9 cellular contexts compared by ENCODE assay signal in the genomic region with DNA sequence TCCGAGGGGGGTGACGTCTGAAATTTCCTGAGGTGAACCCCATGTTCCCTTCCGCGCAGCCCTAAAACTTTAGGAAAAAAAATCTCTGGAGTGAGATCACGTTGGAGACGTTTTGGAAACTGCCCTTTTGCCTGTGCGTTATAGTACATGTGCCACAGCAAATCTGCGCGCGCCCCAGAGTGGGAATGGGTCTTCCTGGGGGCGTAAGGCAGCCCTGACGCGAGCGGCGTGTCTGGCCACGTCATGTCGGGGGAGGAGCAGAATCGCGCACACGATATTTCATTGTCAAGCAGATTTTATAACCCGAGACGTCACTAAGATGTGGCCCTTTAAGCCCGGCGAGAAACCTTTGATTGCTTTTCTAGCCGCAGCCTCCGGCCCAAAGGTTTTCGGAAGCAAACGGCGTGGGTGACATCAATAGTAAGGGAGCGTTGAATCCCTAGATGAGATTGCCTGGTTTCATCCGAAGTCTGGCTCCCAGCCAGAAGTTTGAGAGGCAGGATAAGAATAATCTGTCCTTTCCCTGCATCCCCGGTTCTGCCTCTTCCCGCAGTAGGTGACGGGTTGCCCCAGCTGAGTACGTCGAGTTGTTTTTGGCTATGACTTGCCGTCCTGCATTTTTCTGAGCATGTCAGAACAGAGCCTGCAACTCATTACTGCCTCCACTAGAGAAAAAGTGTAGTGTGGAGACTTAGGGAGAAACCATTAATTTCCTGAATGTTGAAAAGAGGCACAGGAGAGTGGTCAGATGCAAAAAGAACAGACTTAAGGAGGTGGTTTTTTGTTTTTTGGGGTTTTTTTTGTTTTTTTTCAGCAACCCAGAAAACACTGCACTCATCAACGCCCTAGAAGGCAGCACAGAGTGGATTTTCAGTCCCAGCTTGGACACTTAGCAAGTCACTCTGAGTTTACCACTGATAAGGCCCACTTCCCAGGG. TPM values are rescaled to one million over a fixed set of nuclear protein-coding genes. Genes with fewer than 3 reads are reported as not detected.
DNase-seq lines count a peak whose midpoint lies in the region; ATAC-seq, FAIRE-seq and TF ChIP-seq lines count a peak whose summit lies in the region.
"Had no signal": no experiment of that assay in that cellular context is flagged by ENCODE, and none has a peak within 500 bp of the region (broad histone marks: within the 10 kb centered on the region; RNA-seq: fewer than 3 reads in every experiment).

No MANE protein-coding gene starts in this region.

- BruUV-seq in GM12878 (replicated peaks; lab: Mats Ljungman, UMichigan): TSS peak; percentile 97

- H3K9me3 ChIP-seq in GM12878 (replicated peaks; ENCODE audit: control insufficient read depth, insufficient read depth, low read length) (no peaks in the 10 kb centered on the region; the same call in 2 of the 3 replicates), iPS DF 6.9 (ENCODE audit: control insufficient read depth, insufficient read depth, low read length) (no peaks in the 10 kb centered on the region), gastrocnemius medialis (no peaks in the 10 kb centered on the region)

- TF ChIP-seq POLR2A in GM12878 (IDR thresholded peaks at IDR 0.05; ENCODE audit: low read depth, low read length): 0 out of 2 replicates have a peak, but pooled peaks have one; percentile 28
- TF ChIP-seq POLR2A in gastrocnemius medialis (IDR thresholded peaks at IDR 0.05): peak; percentile 59 to 61

- TF ChIP-seq RAD21 in GM12878 (IDR thresholded peaks at IDR 0.05; ENCODE audit: insufficient read depth, low read depth, low read length): 0 out of 2 replicates have a peak, but pooled peaks have one; percentile 10

- TF ChIP-seq CTCF in GM12878 (IDR thresholded peaks at IDR 0.05 in 2 of 3, conservative IDR thresholded peaks at IDR 0.05 in 1 of 3; ENCODE audit: control insufficient read depth in 2 of 3, extremely low read depth in 1 of 3, insufficient read depth in 1 of 3, low read depth in 3 of 3, low read length in 3 of 3) (peak; percentile 6 to 18 (median 9); a peak in 2 of 6 replicates), gastrocnemius medialis (IDR thresholded peaks at IDR 0.05 in 4 of 5, conservative IDR thresholded peaks at IDR 0.05 in 1 of 5) (peak in 3 of 5 experiments; percentile 14 to 43 (median 31))

- peaks cover 69% of the 10 kb centered on the region for H3K79me2 ChIP-seq in GM12878 (ENCODE audit: control insufficient read depth, insufficient read depth, low read length)

- peak; percentile 37 to 56; a peak in 2 of 4 replicates for TF ChIP-seq EP300 in GM12878 (IDR thresholded peaks at IDR 0.05; ENCODE audit: borderline replicate concordance in 1 of 2, control insufficient read depth in 1 of 2, low read depth in 2 of 2, low read length in 2 of 2)

- RAD21 ChIA-PET in GM12878 (lab: Charles Lee; ENCODE audit: unreplicated experiment): interaction anchor here (0.6 to 2.6 kb wide), 14 partner anchors 8 to 378 kb away, joined by 3 to 12 read pairs (median 4); partner anchors contain the start of genes PBXIP1 and PYGO2

- peak overlapping the region; percentile 97 for H3K9ac ChIP-seq in GM12878 (ENCODE audit: control insufficient read depth, insufficient read depth, low read length)

- H3K4me1 ChIP-seq in GM12878 (ENCODE audit: control insufficient read depth, insufficient read depth, low read length): peaks cover 45% of the 10 kb centered on the region
- peaks cover 6% of the 10 kb centered on the region; the same call in 1 of the 2 replicates for H3K4me1 ChIP-seq in iPS DF 6.9 (ENCODE audit: control insufficient read depth, insufficient read depth, low read length)
- H3K4me1 ChIP-seq in gastrocnemius medialis: peaks cover 11 to 15% of the 10 kb centered on the region in 2 donors

- H4K20me1 ChIP-seq in GM12878 (ENCODE audit: control insufficient read depth, insufficient read depth): no peaks in the 10 kb centered on the region

- H3K4me3 ChIP-seq in GM12878 (peak overlapping the region; percentile 87), iPS DF 6.9 (ENCODE audit: low read length) (peak overlapping the region; percentile 62; the same call in 1 of the 2 replicates), gastrocnemius medialis (peak overlapping the region; percentile 65 to 97 (median 83))

- peak; percentile 79 for DNase-seq in activated CD8-positive, alpha-beta memory T cell treated with anti-CD3 and anti-CD28 coated beads for 1 hour (ENCODE audit: extremely low read depth in 1 of 2, low read depth in 1 of 2)
- DNase-seq in activated CD8-positive, alpha-beta memory T cell treated with anti-CD3 and anti-CD28 coated beads for 24 hours: no peak
- DNase-seq in NCI-H1930 (lab: John Stamatoyannopoulos, UW) (peak; percentile 82 to 91), T-helper 22 cell (ENCODE audit: low read depth) (peak; percentile 90), GM12878 (ENCODE audit: low read depth, low spot score) (peak; percentile 82), iPS DF 6.9 (ENCODE audit: low read depth, low spot score) (no peak), gastrocnemius medialis (peak; percentile 79 to 88)

- peak; percentile 58 for ATAC-seq in HG02973 (IDR thresholded peaks at IDR 0.05; ENCODE audit: unreplicated experiment)
- ATAC-seq in GM12878: peak; percentile 61
- peak; percentile 84 to 88 for ATAC-seq in gastrocnemius medialis

- H3K36me3 ChIP-seq in GM12878 (ENCODE audit: control insufficient read depth in 2 of 2, insufficient read depth in 2 of 2, low read length in 1 of 2) (no peaks in the 10 kb centered on the region), iPS DF 6.9 (ENCODE audit: control insufficient read depth, insufficient read depth, low read length) (no peaks in the 10 kb centered on the region), gastrocnemius medialis (no peaks in the 10 kb centered on the region)

- H3K27me3 ChIP-seq in GM12878 (replicated peaks in 1 of 2; ENCODE audit: control insufficient read depth in 2 of 2, insufficient read depth in 2 of 2, low read length in 1 of 2) (no peaks in the 10 kb centered on the region), iPS DF 6.9 (ENCODE audit: control insufficient read depth, insufficient read depth, low read length) (no peaks in the 10 kb centered on the region), gastrocnemius medialis (no peaks in the 10 kb centered on the region)

- intact Hi-C loops in GM12878 (cut with micrococcal nuclease; ENCODE audit: unreplicated experiment) (loop anchor here (2.0 kb wide), 2 partner anchors 23 to 63 kb away; partner anchors contain the start of gene PYGO2), gastrocnemius medialis (cut with DNase I; ENCODE audit: low total_unique reads) (loop anchor here (1.0 to 2.0 kb wide), 4 partner anchors 19 to 379 kb away; partner anchors contain the start of genes KCNN3, PBXIP1 and UBE2Q1)

- in situ Hi-C loops in GM12878 (cut with MboI) (no loop called here), gastrocnemius medialis (cut with MboI; ENCODE audit: low sequenced_read_pairs in 4 of 4) (no loop called here)

- H3K27ac ChIP-seq in GM12878 (ENCODE audit: control insufficient read depth, insufficient read depth) (peak overlapping the region; percentile 100), iPS DF 6.9 (ENCODE audit: low read length) (no peak overlapping the region), gastrocnemius medialis (peak overlapping the region; percentile 93 to 99 (median 98))

- peak overlapping the region; percentile 100 for H2AFZ ChIP-seq in GM12878 (ENCODE audit: control insufficient read depth, low read depth, low read length)

- CTCF ChIA-PET in GM12878 (lab: Yijun Ruan, JAX): interaction anchor here (0.6 to 3.5 kb wide), 16 partner anchors 17 to 377 kb away, joined by 3 to 20 read pairs (median 7); partner anchors contain the start of genes ADAM15, PBXIP1, PYGO2 and SHC1

- FAIRE-seq in GM12878 (lab: Jason Lieb, UNC): peak; percentile 75
- FAIRE-seq: A204.1 had no signal

- under 1% methylated on average over 38 of the region's 38 CpGs for WGBS in GM12878 (ENCODE audit: insufficient coverage, insufficient replicate concordance, low lambda C conversion rate, missing lambda C conversion rate)
- no CpG with 5 or more reads among the region's 38 CpGs for WGBS in iPS DF 6.9 (ENCODE audit: insufficient coverage, insufficient read length)

- SMC1A ChIA-PET in GM12878 (lab: Charles Lee; ENCODE audit: uncharacterized antibody, unreplicated experiment): interaction anchor here (0.8 to 3.2 kb wide), 12 partner anchors 8 to 266 kb away, joined by 3 to 14 read pairs (median 4); partner anchors contain the start of genes FLAD1 and PBXIP1

- peak overlapping the region; percentile 97 for H3K4me2 ChIP-seq in GM12878 (ENCODE audit: control insufficient read depth, insufficient read depth)

- POLR2A ChIA-PET in GM12878 (lab: Charles Lee): interaction anchor here (0.6 to 2.9 kb wide), 26 partner anchors 8 to 470 kb away, joined by 3 to 19 read pairs (median 5); partner anchors contain the start of genes CKS1B, FLAD1, KCNN3 and PBXIP1

RNA-seq across cellular contexts. Expression of gene PMVK, which starts 0.8 kb away (rescaled TPM):
- total RNA-seq in GM12878 (2013; cell fraction: nucleolus; rRNA removed): 6.7 and 8.9 TPM in 2 replicates
- total RNA-seq in GM12878 (2014; rRNA removed) (20.8 and 23.8 TPM in 2 replicates), GM12878 (2014; rRNA removed; fragmentation: Illumina TruSeq; extraction: Trizol) (33.2 and 33.3 TPM in 2 replicates), GM12878 (2021) (72.5 and 74.7 TPM in 2 replicates), gastrocnemius medialis (1 to 10 TPM; 4.6 to 7.6 (median 6.1) TPM)
- polyA plus RNA-seq in GM12878 (2011; ENCODE audit: low read depth): 26.9 TPM
- polyA plus RNA-seq in GM12878 (2011; rRNA removed) (42.8 and 65.7 TPM in 2 replicates), GM12878 (2014; fragmentation: Illumina TruSeq; extraction: Trizol) (15.1 and 31.1 TPM in 2 replicates), GM12878 (2014; fragmentation: Nextera tagmentation; extraction: Ambion mirVana) (10 to 100 TPM in 1 of 2 experiments, 1 to 10 TPM in 1; 6.0 to 28.8 TPM), GM12878 (2014; rRNA removed) (90.4 and 94.3 TPM in 2 replicates), GM12878 (2016; fragmentation: Nextera tagmentation; extraction: Ambion mirVana) (100 to 1,000 TPM; 118 to 121 TPM)
- polyA plus RNA-seq in GM12878 (2011; cell fraction: cytosol; rRNA removed): 67.0 and 92.4 TPM in 2 replicates
- polyA plus RNA-seq in GM12878 (2011; cell fraction: nucleus; rRNA removed): 28.9 and 37.2 TPM in 2 replicates
- 61.9 and 67.4 TPM in 2 replicates for polyA plus RNA-seq in GM12878 (2012)
- 18.7 and 34.0 TPM in 2 replicates for polyA minus RNA-seq in GM12878 (2011; rRNA and poly(A)+ RNA removed)
- polyA minus RNA-seq in GM12878 (2011; cell fraction: cytosol; rRNA and poly(A)+ RNA removed): 16.2 and 16.8 TPM in 2 replicates
- polyA minus RNA-seq in GM12878 (2011; cell fraction: nucleus; rRNA and poly(A)+ RNA removed): 7.4 and 13.5 TPM in 2 replicates

RNA-seq across cellular contexts. Expression of gene PBXIP1, which starts 18.6 kb away (rescaled TPM):
- total RNA-seq in GM12878 (2013; cell fraction: nucleolus; rRNA removed): 33.0 and 36.9 TPM in 2 replicates
- total RNA-seq in GM12878 (2014; rRNA removed) (25.6 and 26.8 TPM in 2 replicates), GM12878 (2014; rRNA removed; fragmentation: Illumina TruSeq; extraction: Trizol) (14.3 and 15.6 TPM in 2 replicates), GM12878 (2021) (21.1 and 24.6 TPM in 2 replicates), gastrocnemius medialis (100 to 1,000 TPM; 126 to 171 (median 165) TPM)
- 23.3 TPM for polyA plus RNA-seq in GM12878 (2011; ENCODE audit: low read depth)
- polyA plus RNA-seq in GM12878 (2011; rRNA removed) (15.0 and 20.9 TPM in 2 replicates), GM12878 (2014; fragmentation: Illumina TruSeq; extraction: Trizol) (8.0 and 15.2 TPM in 2 replicates), GM12878 (2014; fragmentation: Nextera tagmentation; extraction: Ambion mirVana) (1 to 10 TPM in 1 of 2 experiments, under 1 TPM in 1; 0.63 to 2.0 TPM), GM12878 (2014; rRNA removed) (22.4 and 22.9 TPM in 2 replicates), GM12878 (2016; fragmentation: Nextera tagmentation; extraction: Ambion mirVana) (10 to 100 TPM; 12.2 to 13.7 TPM)
- 23.1 and 26.3 TPM in 2 replicates for polyA plus RNA-seq in GM12878 (2011; cell fraction: cytosol; rRNA removed)
- 37.4 and 41.6 TPM in 2 replicates for polyA plus RNA-seq in GM12878 (2011; cell fraction: nucleus; rRNA removed)
- 36.8 and 37.1 TPM in 2 replicates for polyA plus RNA-seq in GM12878 (2012)
- 10.8 and 26.6 TPM in 2 replicates for polyA minus RNA-seq in GM12878 (2011; rRNA and poly(A)+ RNA removed)
- 7.4 and 8.3 TPM in 2 replicates for polyA minus RNA-seq in GM12878 (2011; cell fraction: cytosol; rRNA and poly(A)+ RNA removed)
- 6.5 and 10.7 TPM in 2 replicates for polyA minus RNA-seq in GM12878 (2011; cell fraction: nucleus; rRNA and poly(A)+ RNA removed)

RNA-seq across cellular contexts. Expression of gene PYGO2, which starts 24.3 kb away (rescaled TPM):
- total RNA-seq in GM12878 (2013; cell fraction: nucleolus; rRNA removed): 21.0 and 21.3 TPM in 2 replicates
- total RNA-seq in GM12878 (2014; rRNA removed) (21.1 and 21.9 TPM in 2 replicates), GM12878 (2014; rRNA removed; fragmentation: Illumina TruSeq; extraction: Trizol) (12.4 and 12.9 TPM in 2 replicates), GM12878 (2021) (32.9 and 33.8 TPM in 2 replicates), gastrocnemius medialis (10 to 100 TPM; 12.6 to 22.7 (median 17.8) TPM)
- 9.9 TPM for polyA plus RNA-seq in GM12878 (2011; ENCODE audit: low read depth)
- polyA plus RNA-seq in GM12878 (2011; rRNA removed) (14.4 and 22.8 TPM in 2 replicates), GM12878 (2014; fragmentation: Illumina TruSeq; extraction: Trizol) (19.8 and 24.2 TPM in 2 replicates), GM12878 (2014; fragmentation: Nextera tagmentation; extraction: Ambion mirVana) (1 to 10 TPM; 8.1 to 8.3 TPM), GM12878 (2014; rRNA removed) (27.8 and 30.0 TPM in 2 replicates), GM12878 (2016; fragmentation: Nextera tagmentation; extraction: Ambion mirVana) (10 to 100 TPM; 27.8 to 28.0 TPM)
- 27.4 and 28.7 TPM in 2 replicates for polyA plus RNA-seq in GM12878 (2011; cell fraction: cytosol; rRNA removed)
- polyA plus RNA-seq in GM12878 (2011; cell fraction: nucleus; rRNA removed): 43.9 and 46.6 TPM in 2 replicates
- polyA plus RNA-seq in GM12878 (2012): 17.7 and 19.5 TPM in 2 replicates
- 12.5 and 20.0 TPM in 2 replicates for polyA minus RNA-seq in GM12878 (2011; rRNA and poly(A)+ RNA removed)
- polyA minus RNA-seq in GM12878 (2011; cell fraction: cytosol; rRNA and poly(A)+ RNA removed): 8.6 and 8.8 TPM in 2 replicates
- 10.8 and 15.9 TPM in 2 replicates for polyA minus RNA-seq in GM12878 (2011; cell fraction: nucleus; rRNA and poly(A)+ RNA removed)

RNA-seq across cellular contexts. Expression of gene SHC1, which starts 33.2 kb away (rescaled TPM):
- total RNA-seq in GM12878 (2013; cell fraction: nucleolus; rRNA removed): 28.2 and 32.6 TPM in 2 replicates
- 22.2 and 24.7 TPM in 2 replicates for total RNA-seq in GM12878 (2014; rRNA removed)
- 15.1 and 16.7 TPM in 2 replicates for total RNA-seq in GM12878 (2014; rRNA removed; fragmentation: Illumina TruSeq; extraction: Trizol)
- total RNA-seq in GM12878 (2021): 36.5 and 38.3 TPM in 2 replicates
- polyA plus RNA-seq in GM12878 (2011; ENCODE audit: low read depth): 20.5 TPM
- polyA plus RNA-seq in GM12878 (2011; rRNA removed): 25.8 and 49.3 TPM in 2 replicates
- polyA plus RNA-seq in GM12878 (2011; cell fraction: cytosol; rRNA removed): 43.4 and 48.7 TPM in 2 replicates
- polyA plus RNA-seq in GM12878 (2011; cell fraction: nucleus; rRNA removed): 89.2 and 106 TPM in 2 replicates
- 21.0 and 29.9 TPM in 2 replicates for polyA plus RNA-seq in GM12878 (2012)
- polyA plus RNA-seq in GM12878 (2014; fragmentation: Illumina TruSeq; extraction: Trizol): 47.3 and 67.3 TPM in 2 replicates
- polyA plus RNA-seq in GM12878 (2014; fragmentation: Nextera tagmentation; extraction: Ambion mirVana): 1 to 10 TPM; 2.6 to 3.7 TPM
- 35.0 and 35.4 TPM in 2 replicates for polyA plus RNA-seq in GM12878 (2014; rRNA removed)
- polyA plus RNA-seq in GM12878 (2016; fragmentation: Nextera tagmentation; extraction: Ambion mirVana): 10 to 100 TPM; 24.9 to 25.5 TPM
- 35.0 and 41.1 TPM in 2 replicates for polyA minus RNA-seq in GM12878 (2011; rRNA and poly(A)+ RNA removed)
- polyA minus RNA-seq in GM12878 (2011; cell fraction: cytosol; rRNA and poly(A)+ RNA removed): 13.8 and 21.9 TPM in 2 replicates
- 14.7 and 25.1 TPM in 2 replicates for polyA minus RNA-seq in GM12878 (2011; cell fraction: nucleus; rRNA and poly(A)+ RNA removed)
- 100 to 1,000 TPM in 1 of 4 donors, 10 to 100 TPM in 3; 27.4 to 135 (median 54.9) TPM for total RNA-seq in gastrocnemius medialis

RNA-seq across cellular contexts. Expression of gene CKS1B, which starts 37.2 kb away (rescaled TPM):
- 19.6 and 23.8 TPM in 2 replicates for total RNA-seq in GM12878 (2013; cell fraction: nucleolus; rRNA removed)
- 176 and 192 TPM in 2 replicates for total RNA-seq in GM12878 (2014; rRNA removed)
- total RNA-seq in GM12878 (2014; rRNA removed; fragmentation: Illumina TruSeq; extraction: Trizol): 168 and 170 TPM in 2 replicates
- 125 and 134 TPM in 2 replicates for total RNA-seq in GM12878 (2021)
- 366 TPM for polyA plus RNA-seq in GM12878 (2011; ENCODE audit: low read depth)
- polyA plus RNA-seq in GM12878 (2011; rRNA removed): 534 and 543 TPM in 2 replicates
- polyA plus RNA-seq in GM12878 (2011; cell fraction: cytosol; rRNA removed): 498 and 551 TPM in 2 replicates
- 223 and 288 TPM in 2 replicates for polyA plus RNA-seq in GM12878 (2011; cell fraction: nucleus; rRNA removed)
- 190 and 203 TPM in 2 replicates for polyA plus RNA-seq in GM12878 (2012)
- 316 and 394 TPM in 2 replicates for polyA plus RNA-seq in GM12878 (2014; fragmentation: Illumina TruSeq; extraction: Trizol)
- 100 to 1,000 TPM; 598 to 608 TPM for polyA plus RNA-seq in GM12878 (2014; fragmentation: Nextera tagmentation; extraction: Ambion mirVana)
- polyA plus RNA-seq in GM12878 (2014; rRNA removed): 214 and 229 TPM in 2 replicates
- 100 to 1,000 TPM; 411 to 419 TPM for polyA plus RNA-seq in GM12878 (2016; fragmentation: Nextera tagmentation; extraction: Ambion mirVana)
- 221 and 229 TPM in 2 replicates for polyA minus RNA-seq in GM12878 (2011; rRNA and poly(A)+ RNA removed)
- polyA minus RNA-seq in GM12878 (2011; cell fraction: cytosol; rRNA and poly(A)+ RNA removed): 41.8 and 54.5 TPM in 2 replicates
- polyA minus RNA-seq in GM12878 (2011; cell fraction: nucleus; rRNA and poly(A)+ RNA removed): 32.4 and 34.0 TPM in 2 replicates
- 10 to 100 TPM in 1 of 4 donors, 1 to 10 TPM in 3; 3.6 to 15.7 (median 7.9) TPM for total RNA-seq in gastrocnemius medialis

Comparison
In these comparisons a context has a peak if more than half of its experiments do, and no peak if none do; other contexts are left out.
1. DNase-seq: peak in activated CD8-positive, alpha-beta memory T cell treated with anti-CD3 and anti-CD28 coated beads for 1 hour (2 of 2), NCI-H1930 (2 of 2), T-helper 22 cell (single experiment), GM12878 (single experiment) and gastrocnemius medialis (2 of 2); none in activated CD8-positive, alpha-beta memory T cell treated with anti-CD3 and anti-CD28 coated beads for 24 hours (single experiment) and iPS DF 6.9 (single experiment).
2. Peak in every context shown above with its lines, with median percentiles within 50 percentile points of each other: ATAC-seq and H3K4me3 ChIP-seq.